ENCODE assay signal across 19 cellular contexts in the genomic region with DNA sequence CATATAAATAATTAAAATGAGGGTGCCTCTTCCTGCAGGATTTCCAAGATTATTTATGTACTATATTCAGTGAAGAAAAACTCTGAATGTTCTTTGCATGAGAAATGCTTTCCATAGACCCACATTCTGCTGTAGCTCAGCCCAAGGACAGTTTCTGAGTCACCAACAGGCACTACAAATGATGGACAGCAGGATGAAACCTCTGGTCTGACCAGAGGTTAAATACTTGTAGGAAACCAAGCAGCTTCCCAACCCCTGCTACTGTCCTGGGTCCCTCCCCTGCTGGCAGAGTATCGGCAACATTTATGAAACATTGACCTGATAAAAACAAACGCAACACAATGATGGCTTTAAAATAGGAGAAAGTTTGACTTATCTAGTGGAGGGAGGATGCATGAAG.
DNase-seq lines count a peak whose midpoint lies in the region; ATAC-seq, FAIRE-seq and TF ChIP-seq lines count a peak whose summit lies in the region.
"Had no signal": no experiment of that assay in that cellular context is flagged by ENCODE, and none has a peak within 500 bp of the region (broad histone marks: within the 10 kb centered on the region; RNA-seq: fewer than 3 reads in every experiment).

No MANE protein-coding gene starts in this region.

- no peaks in the 10 kb centered on the region for H3K27me3 Mint-ChIP-seq in astrocyte (ENCODE audit: low read depth, unreplicated experiment)

- no peaks in the 10 kb centered on the region for H4K20me1 ChIP-seq in astrocyte (ENCODE audit: insufficient read depth, low read length)

- no peak overlapping the region for H4K8ac ChIP-seq in neuronal stem cell (ENCODE audit: low read depth, low read length)

- no peak overlapping the region for H3K4me3 Mint-ChIP-seq in astrocyte (ENCODE audit: unreplicated experiment)
- H3K4me3 Mint-ChIP-seq in stimulated activated effector memory CD8-positive, alpha-beta T cell treated with anti-CD3 and anti-CD28 coated beads, Interleukin-12 subunit alpha, Interleukin-12 subunit beta, amount 100 ng/mL, for 72 hours = no peak overlapping the region

- H3K4me1 ChIP-seq in astrocyte (ENCODE audit: insufficient read depth, low read length) (peaks cover 5% of the 10 kb centered on the region), neuronal stem cell (ENCODE audit: control insufficient read depth in 2 of 2, insufficient read depth in 1 of 2, low read depth in 1 of 2, low read length in 2 of 2) (peaks cover 17 to 58% of the 10 kb centered on the region in 2 donors)

- H3K27ac Mint-ChIP-seq in astrocyte (ENCODE audit: unreplicated experiment) = peak overlapping the region; percentile 36
- no peak overlapping the region for H3K27ac Mint-ChIP-seq in stimulated activated effector memory CD8-positive, alpha-beta T cell treated with anti-CD3 and anti-CD28 coated beads, Interleukin-12 subunit alpha, Interleukin-12 subunit beta, amount 100 ng/mL, for 72 hours

- whole genome bisulfite sequencing in neuronal stem cell (ENCODE audit: extremely low coverage in 2 of 2, insufficient read length in 2 of 2, insufficient replicate concordance in 1 of 2), 2 donors = no CpG with 5 or more reads among the region's 2 CpGs

- no peak overlapping the region for H2BK15ac ChIP-seq in neuronal stem cell (ENCODE audit: low read length)

- H2AFZ ChIP-seq in astrocyte (ENCODE audit: low read depth, low read length) = no peak overlapping the region
- peak overlapping the region; percentile 86 for H2AFZ ChIP-seq in neuronal stem cell (ENCODE audit: low read length)
- H2AFZ ChIP-seq: GM23248 had no signal

- no peaks in the 10 kb centered on the region for H3K36me3 ChIP-seq in astrocyte (ENCODE audit: insufficient read depth, low read length)
- no peaks in the 10 kb centered on the region for H3K36me3 ChIP-seq in neuronal stem cell (replicated peaks in 1 of 2; ENCODE audit: control insufficient read depth in 2 of 2, insufficient read depth in 2 of 2, low read length in 2 of 2)

- no peak for FAIRE-seq in astrocyte (lab: Jason Lieb, UNC)
- FAIRE-seq: A204.1, K562 had no signal

- no peak overlapping the region for H3K4ac ChIP-seq in neuronal stem cell (ENCODE audit: low read length)

- no peak overlapping the region for H2BK5ac ChIP-seq in neuronal stem cell (ENCODE audit: low read length)

- H4K91ac ChIP-seq in neuronal stem cell (ENCODE audit: low read depth, low read length, poor library complexity) = no peak overlapping the region

- H3K9ac ChIP-seq in astrocyte (ENCODE audit: low read length) (no peak overlapping the region), neuronal stem cell (ENCODE audit: low read depth, low read length, poor library complexity) (no peak overlapping the region)
- H3K9ac ChIP-seq: GM23248 had no signal

- H3K79me1 ChIP-seq in neuronal stem cell (ENCODE audit: low read depth, low read length) = no peaks in the 10 kb centered on the region

- no peak overlapping the region for H2BK120ac ChIP-seq in neuronal stem cell (ENCODE audit: low read depth, low read length)

- H3K27me3 ChIP-seq in astrocyte (ENCODE audit: insufficient read depth, low read length) = no peaks in the 10 kb centered on the region
- H3K27me3 ChIP-seq in neuronal stem cell (ENCODE audit: control insufficient read depth in 3 of 3, insufficient read depth in 3 of 3, low read depth in 1 of 3, low read length in 3 of 3) = no peaks in the 10 kb centered on the region

- no peak overlapping the region for H3K4me3 ChIP-seq in astrocyte (ENCODE audit: insufficient read depth, low read depth, low read length)
- H3K4me3 ChIP-seq in neuronal stem cell (ENCODE audit: low read length in 2 of 2) = no peak overlapping the region
- H3K4me3 ChIP-seq: GM23248, K562 had no signal

- H3K4me1 Mint-ChIP-seq in astrocyte (ENCODE audit: low read depth, unreplicated experiment) = peaks cover 28% of the 10 kb centered on the region
- no peaks in the 10 kb centered on the region for H3K4me1 Mint-ChIP-seq in stimulated activated effector memory CD8-positive, alpha-beta T cell treated with anti-CD3 and anti-CD28 coated beads, Interleukin-12 subunit alpha, Interleukin-12 subunit beta, amount 100 ng/mL, for 72 hours

- H3K9me3 ChIP-seq in astrocyte (ENCODE audit: insufficient read depth, low read depth, low read length) (no peaks in the 10 kb centered on the region), neuronal stem cell (replicated peaks in 1 of 2; ENCODE audit: control insufficient read depth in 2 of 2, insufficient read depth in 1 of 2, low read depth in 1 of 2, low read length in 2 of 2) (no peaks in the 10 kb centered on the region)

- H3K79me2 ChIP-seq in astrocyte (ENCODE audit: insufficient read depth, low read length) = no peaks in the 10 kb centered on the region

- no peak overlapping the region for H3K23ac ChIP-seq in neuronal stem cell (ENCODE audit: low read depth, low read length, poor library complexity)

- TF ChIP-seq CTCF in astrocyte (IDR thresholded peaks at IDR 0.05; ENCODE audit: insufficient read depth, low read depth, low read length) = no peak

- H3K9me3 Mint-ChIP-seq in astrocyte (ENCODE audit: unreplicated experiment) = no peaks in the 10 kb centered on the region
- H3K9me3 Mint-ChIP-seq in stimulated activated effector memory CD8-positive, alpha-beta T cell treated with anti-CD3 and anti-CD28 coated beads, Interleukin-12 subunit alpha, Interleukin-12 subunit beta, amount 100 ng/mL, for 72 hours = no peaks in the 10 kb centered on the region

- H3K4me2 ChIP-seq in astrocyte (ENCODE audit: low read length) = peak overlapping the region; percentile 81
- no peak overlapping the region for H3K4me2 ChIP-seq in neuronal stem cell (ENCODE audit: insufficient read depth, low read length, poor library complexity, severe bottlenecking)

- H2AK5ac ChIP-seq in neuronal stem cell (ENCODE audit: low read depth, low read length) = no peak overlapping the region

- H3K18ac ChIP-seq in neuronal stem cell (ENCODE audit: low read length) = no peak overlapping the region

- DNase-seq in A172 (ENCODE audit: low spot score) = peak; percentile 15
- DNase-seq in astrocyte (ENCODE audit: low read depth) = peak; percentile 36
- DNase-seq in left kidney (ENCODE audit: low read depth, low spot score) = peak; percentile 6
- no peak for DNase-seq in neuronal stem cell (ENCODE audit: low spot score)
- DNase-seq in activated CD8-positive, alpha-beta memory T cell treated with anti-CD3 and anti-CD28 coated beads, Interleukin-2, amount 50 U/mL, for 48 hours = no peak
- DNase-seq in stimulated activated effector memory CD8-positive, alpha-beta T cell treated with anti-CD3 and anti-CD28 coated beads, Interleukin-12 subunit alpha, Interleukin-12 subunit beta, amount 100 ng/mL, for 72 hours (ENCODE audit: low spot score in 2 of 2) = no peak
- DNase-seq in NCI-H748 treated with DMSO at 0.1 percent for 48 hours (lab: John Stamatoyannopoulos, UW) = no peak
- DNase-seq: COR-L47, DMS79, GM23248, NCI-H1436 treated with DMSO at 0.1 percent for 48 hours, NCI-H2081, NCI-H446, NCI-H82 had no signal

- no peak overlapping the region for H3K14ac ChIP-seq in neuronal stem cell (ENCODE audit: low read length)

- H3K36me3 Mint-ChIP-seq in astrocyte (ENCODE audit: low read depth, unreplicated experiment) = no peaks in the 10 kb centered on the region
- H3K36me3 Mint-ChIP-seq in stimulated activated effector memory CD8-positive, alpha-beta T cell treated with anti-CD3 and anti-CD28 coated beads, Interleukin-12 subunit alpha, Interleukin-12 subunit beta, amount 100 ng/mL, for 72 hours = no peaks in the 10 kb centered on the region

- H3K27ac ChIP-seq in astrocyte (ENCODE audit: low read depth, low read length) (no peak overlapping the region), neuronal stem cell (replicated peaks; ENCODE audit: low read length) (peak overlapping the region; percentile 60)
- H3K27ac ChIP-seq: C4-2B, GM23248 had no signal

- no peak overlapping the region for H2BK12ac ChIP-seq in neuronal stem cell (ENCODE audit: low read length)

- ATAC-seq in GM19467 (IDR thresholded peaks at IDR 0.05; ENCODE audit: unreplicated experiment) = no peak
- ATAC-seq in stimulated activated effector memory CD8-positive, alpha-beta T cell treated with anti-CD3 and anti-CD28 coated beads, Interleukin-12 subunit alpha, Interleukin-12 subunit beta, amount 100 ng/mL, for 72 hours = no peak
- ATAC-seq: K562, Right ventricle myocardium inferior had no signal

Comparison
In these comparisons a context has a peak if more than half of its experiments do, and no peak if none do; other contexts are left out.
1. DNase-seq: peak in A172 (single experiment), astrocyte (single experiment) and left kidney (single experiment); none in neuronal stem cell (single experiment), activated CD8-positive, alpha-beta memory T cell treated with anti-CD3 and anti-CD28 coated beads, Interleukin-2, amount 50 U/mL, for 48 hours (single experiment), stimulated activated effector memory CD8-positive, alpha-beta T cell treated with anti-CD3 and anti-CD28 coated beads, Interleukin-12 subunit alpha, Interleukin-12 subunit beta, amount 100 ng/mL, for 72 hours (0 of 2) and NCI-H748 treated with DMSO at 0.1 percent for 48 hours (single experiment).